Comparison of ENCODE assay signal across 8 cellular contexts in genomic region chr1:146308152-146308551, GRCh38.
DNase-seq lines count a peak whose midpoint lies in the region; ATAC-seq, FAIRE-seq and TF ChIP-seq lines count a peak whose summit lies in the region.
"Not testable (repeated sequence)": the region's sequence is repeated elsewhere in the genome, so short reads cannot be mapped to it uniquely, and the experiment has no call there.

No MANE protein-coding gene starts in this region.

- H3K36me3 ChIP-seq in ACC112 (ENCODE audit: insufficient read depth, low read length); HepG2 (replicated peaks in 1 of 2; ENCODE audit: control insufficient read depth in 1 of 2, insufficient read depth in 2 of 2, low read length in 2 of 2); thoracic aorta: not testable (repeated sequence)

- not testable (repeated sequence) for H3K36me3 Mint-ChIP-seq in HFFc6 (ENCODE audit: low read depth); WTC11; activated naive CD8-positive, alpha-beta T cell treated with anti-CD3 and anti-CD28 coated beads, Interleukin-2, amount 10 ng/mL, durations not matched to agents 7 days and 5 days; natural killer cell

- TF ChIP-seq RAD21 in HepG2 (CRISPR knock-in tag; IDR thresholded peaks at IDR 0.05) = not testable (repeated sequence)

- not testable (repeated sequence) for H3K4me1 ChIP-seq in ACC112 (ENCODE audit: control insufficient read depth, insufficient read depth, low read length, unreplicated experiment); HepG2 (ENCODE audit: insufficient read depth, low read length); thoracic aorta (ENCODE audit: control insufficient read depth in 1 of 2, low read depth in 2 of 2)

- H3K27me3 ChIP-seq in ACC112 (ENCODE audit: insufficient read depth, low read length); HepG2 (ENCODE audit: control insufficient read depth in 1 of 2, insufficient read depth in 2 of 2, low read length in 2 of 2); thoracic aorta (replicated peaks; ENCODE audit: insufficient read depth): not testable (repeated sequence)

- in situ Hi-C loops in HepG2 (cut with HindIII; ENCODE audit: extremely low pct_ligation_motif_present, low pct_unique_long_range_greater_than_20kb) = not testable (repeated sequence)

- not testable (repeated sequence) for H2AFZ ChIP-seq in ACC112 (ENCODE audit: low read length, unreplicated experiment); HepG2 (ENCODE audit: low read length)

- not testable (repeated sequence) for H3K9ac ChIP-seq in HepG2 (ENCODE audit: insufficient read depth, low read depth, low read length)

- not testable (repeated sequence) for H3K4me3 Mint-ChIP-seq in HFFc6; WTC11; activated naive CD8-positive, alpha-beta T cell treated with anti-CD3 and anti-CD28 coated beads, Interleukin-2, amount 10 ng/mL, durations not matched to agents 7 days and 5 days; natural killer cell

- not testable (repeated sequence) for H3K9me3 Mint-ChIP-seq in HFFc6; WTC11; activated naive CD8-positive, alpha-beta T cell treated with anti-CD3 and anti-CD28 coated beads, Interleukin-2, amount 10 ng/mL, durations not matched to agents 7 days and 5 days; natural killer cell

- H3K27ac ChIP-seq in ACC112 (ENCODE audit: low read depth, low read length) (peak overlapping the region; percentile 83), thoracic aorta (peak overlapping the region; percentile 81 to 84)
- not testable (repeated sequence) for H3K27ac ChIP-seq in HepG2 (ENCODE audit: extremely low read length, insufficient read depth, low read length)

- not testable (repeated sequence) for H3K27ac Mint-ChIP-seq in HFFc6; WTC11; activated naive CD8-positive, alpha-beta T cell treated with anti-CD3 and anti-CD28 coated beads, Interleukin-2, amount 10 ng/mL, durations not matched to agents 7 days and 5 days; natural killer cell

- not testable (repeated sequence) for H4K20me1 ChIP-seq in HepG2 (ENCODE audit: insufficient read depth, low read length)

- POLR2A ChIA-PET in WTC11 (lab: Charles Lee); activated naive CD8-positive, alpha-beta T cell treated with anti-CD3 and anti-CD28 coated beads, Interleukin-2, amount 10 ng/mL, durations not matched to agents 7 days and 5 days (lab: Charles Lee); HepG2 (lab: Yijun Ruan, JAX): not testable (repeated sequence)

- intact Hi-C loops in Right ventricle myocardium inferior (cut with DNase I); HepG2 (cut with micrococcal nuclease; ENCODE audit: unreplicated experiment); natural killer cell (cut with micrococcal nuclease): not testable (repeated sequence)

- TF ChIP-seq CTCF in HFFc6 (IDR thresholded peaks at IDR 0.05) = 0 out of 2 replicates have a peak, but pooled peaks have one; percentile 11
- TF ChIP-seq CTCF in WTC11 (IDR thresholded peaks at IDR 0.05); HepG2 (CRISPR knock-in tag; IDR thresholded peaks at IDR 0.05); natural killer cell (IDR thresholded peaks at IDR 0.05); thoracic aorta (IDR thresholded peaks at IDR 0.05): not testable (repeated sequence)

- FAIRE-seq in HepG2 (lab: Jason Lieb, UNC) = not testable (repeated sequence)

- CTCF ChIA-PET in WTC11 (lab: Charles Lee); HepG2 (lab: Yijun Ruan, JAX; ENCODE audit: low intra/inter-chr PET ratio, low total read pairs): not testable (repeated sequence)

- DNase-seq in HFFc6; WTC11 (ENCODE audit: low spot score); activated naive CD8-positive, alpha-beta T cell treated with anti-CD3 and anti-CD28 coated beads, Interleukin-2, amount 10 ng/mL, durations not matched to agents 7 days and 5 days; Right ventricle myocardium inferior (ENCODE audit: missing footprints); HepG2 (ENCODE audit: low spot score); natural killer cell; thoracic aorta (ENCODE audit: low spot score): not testable (repeated sequence)

- H3K27me3 Mint-ChIP-seq in HFFc6 (ENCODE audit: insufficient read depth); WTC11 (ENCODE audit: low read depth); activated naive CD8-positive, alpha-beta T cell treated with anti-CD3 and anti-CD28 coated beads, Interleukin-2, amount 10 ng/mL, durations not matched to agents 7 days and 5 days; natural killer cell (ENCODE audit: low read depth in 2 of 2): not testable (repeated sequence)

- not testable (repeated sequence) for H3K4me2 ChIP-seq in HepG2 (ENCODE audit: low read depth, low read length)

- TF ChIP-seq POLR2A in HepG2 (IDR thresholded peaks at IDR 0.05; ENCODE audit: insufficient read depth in 1 of 2, low read depth in 2 of 2, low read length in 2 of 2) = not testable (repeated sequence)

- not testable (repeated sequence) for H3K4me3 ChIP-seq in ACC112 (ENCODE audit: low read depth, low read length); HepG2 (replicated peaks in 1 of 3; ENCODE audit: insufficient read depth in 1 of 3, low read depth in 2 of 3, low read length in 3 of 3); thoracic aorta

- H3K79me2 ChIP-seq in ACC112 (ENCODE audit: control insufficient read depth, insufficient read depth, low read length, unreplicated experiment); HepG2 (ENCODE audit: insufficient read depth, low read length): not testable (repeated sequence)

- TF ChIP-seq EP300 in HepG2 (IDR thresholded peaks at IDR 0.05; ENCODE audit: low read depth in 2 of 2, low read length in 2 of 2); HepG2 (CRISPR knock-in tag; IDR thresholded peaks at IDR 0.05; ENCODE audit: borderline replicate concordance): not testable (repeated sequence)

- WGBS in HepG2 (ENCODE audit: low lambda C conversion rate) = 25% methylated on average over 3 of the region's 5 CpGs

- H3K9me3 ChIP-seq in HepG2 (ENCODE audit: low read length); thoracic aorta: not testable (repeated sequence)

- H3K4me1 Mint-ChIP-seq in HFFc6 (ENCODE audit: low read depth); WTC11; activated naive CD8-positive, alpha-beta T cell treated with anti-CD3 and anti-CD28 coated beads, Interleukin-2, amount 10 ng/mL, durations not matched to agents 7 days and 5 days; natural killer cell: not testable (repeated sequence)

- BruUV-seq in HepG2 (replicated peaks; lab: Mats Ljungman, UMichigan) = not testable (repeated sequence)

- ATAC-seq in WTC11 (peak; percentile 38; the same call in 1 of the 2 replicates), Right ventricle myocardium inferior (peak; percentile 78), HepG2 (peak; percentile 62; the same call in 2 of the 3 replicates), natural killer cell (peak in 2 of 3 donors; percentile 44 to 76)
- ATAC-seq in activated naive CD8-positive, alpha-beta T cell treated with anti-CD3 and anti-CD28 coated beads, Interleukin-2, amount 10 ng/mL, durations not matched to agents 7 days and 5 days (ENCODE audit: low read depth) = peak; percentile 58
- not testable (repeated sequence) for ATAC-seq in thoracic aorta (ENCODE audit: insufficient number of reproducible peaks, low FRiP score, low read depth)
